1 cellular context compared by ENCODE assay signal in the genomic region with DNA sequence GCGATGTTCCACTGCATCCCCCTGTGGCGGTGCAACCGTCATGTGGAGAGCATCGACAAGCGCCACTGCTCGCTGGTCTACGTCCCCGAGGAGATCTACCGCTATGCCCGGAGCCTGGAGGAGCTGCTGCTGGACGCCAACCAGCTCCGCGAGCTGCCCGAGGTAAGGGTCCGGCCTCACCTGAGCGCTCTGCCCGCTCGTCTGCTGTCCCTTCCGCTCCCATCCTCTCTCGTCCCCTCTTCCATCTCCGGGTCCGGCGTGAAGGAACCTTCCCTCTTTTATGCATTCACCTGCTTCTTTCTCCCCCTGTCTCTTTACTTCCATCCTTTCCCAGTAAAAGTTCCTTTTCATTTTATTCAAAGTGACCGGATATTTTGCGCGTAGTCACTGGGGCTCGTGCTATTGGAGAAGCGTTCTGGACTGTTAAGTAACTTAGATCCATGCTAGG.
A peak's percentile ranks its signal among the peaks of the same experiment; 100 is the strongest.
TF ChIP-seq lines count a peak whose summit lies in the region.

No MANE protein-coding gene starts in this region.

TF ChIP-seq in GM12878, 131 proteins besides CTCF, POLR2A, EP300 and RAD21 (continued from another document):
- TF ChIP-seq EED (IDR thresholded peaks at IDR 0.05; ENCODE audit: low read depth) (no peak), BRCA1 (IDR thresholded peaks at IDR 0.05; ENCODE audit: low read depth, low read length) (no peak), IKZF2 (IDR thresholded peaks at IDR 0.05) (no peak), LARP7 (IDR thresholded peaks at IDR 0.05) (0 out of 2 replicates have a peak, but pooled peaks have one; percentile 5), FOS (IDR thresholded peaks at IDR 0.05; ENCODE audit: borderline replicate concordance, extremely low read depth, insufficient read length) (no peak), ZZZ3 (IDR thresholded peaks at IDR 0.05; ENCODE audit: control insufficient read depth, insufficient read length, low read depth) (no peak), JUND (IDR thresholded peaks at IDR 0.05; ENCODE audit: low read depth, low read length) (no peak), SP1 (IDR thresholded peaks at IDR 0.05; ENCODE audit: low read depth, low read length) (no peak), DPF2 (IDR thresholded peaks at IDR 0.05) (0 out of 2 replicates have a peak, but pooled peaks have one; percentile 14), IKZF1 (conservative IDR thresholded peaks at IDR 0.05) (peak; percentile 6; the same call in 1 of the 2 replicates)
- TF ChIP-seq, protein P1, sequence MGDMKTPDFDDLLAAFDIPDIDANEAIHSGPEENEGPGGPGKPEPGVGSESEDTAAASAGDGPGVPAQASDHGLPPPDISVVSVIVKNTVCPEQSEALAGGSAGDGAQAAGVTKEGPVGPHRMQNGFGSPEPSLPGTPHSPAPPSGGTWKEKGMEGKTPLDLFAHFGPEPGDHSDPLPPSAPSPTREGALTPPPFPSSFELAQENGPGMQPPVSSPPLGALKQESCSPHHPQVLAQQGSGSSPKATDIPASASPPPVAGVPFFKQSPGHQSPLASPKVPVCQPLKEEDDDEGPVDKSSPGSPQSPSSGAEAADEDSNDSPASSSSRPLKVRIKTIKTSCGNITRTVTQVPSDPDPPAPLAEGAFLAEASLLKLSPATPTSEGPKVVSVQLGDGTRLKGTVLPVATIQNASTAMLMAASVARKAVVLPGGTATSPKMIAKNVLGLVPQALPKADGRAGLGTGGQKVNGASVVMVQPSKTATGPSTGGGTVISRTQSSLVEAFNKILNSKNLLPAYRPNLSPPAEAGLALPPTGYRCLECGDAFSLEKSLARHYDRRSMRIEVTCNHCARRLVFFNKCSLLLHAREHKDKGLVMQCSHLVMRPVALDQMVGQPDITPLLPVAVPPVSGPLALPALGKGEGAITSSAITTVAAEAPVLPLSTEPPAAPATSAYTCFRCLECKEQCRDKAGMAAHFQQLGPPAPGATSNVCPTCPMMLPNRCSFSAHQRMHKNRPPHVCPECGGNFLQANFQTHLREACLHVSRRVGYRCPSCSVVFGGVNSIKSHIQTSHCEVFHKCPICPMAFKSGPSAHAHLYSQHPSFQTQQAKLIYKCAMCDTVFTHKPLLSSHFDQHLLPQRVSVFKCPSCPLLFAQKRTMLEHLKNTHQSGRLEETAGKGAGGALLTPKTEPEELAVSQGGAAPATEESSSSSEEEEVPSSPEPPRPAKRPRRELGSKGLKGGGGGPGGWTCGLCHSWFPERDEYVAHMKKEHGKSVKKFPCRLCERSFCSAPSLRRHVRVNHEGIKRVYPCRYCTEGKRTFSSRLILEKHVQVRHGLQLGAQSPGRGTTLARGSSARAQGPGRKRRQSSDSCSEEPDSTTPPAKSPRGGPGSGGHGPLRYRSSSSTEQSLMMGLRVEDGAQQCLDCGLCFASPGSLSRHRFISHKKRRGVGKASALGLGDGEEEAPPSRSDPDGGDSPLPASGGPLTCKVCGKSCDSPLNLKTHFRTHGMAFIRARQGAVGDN (IDR thresholded peaks at IDR 0.05) = no peak
